In genomic region chr9:18495065-18495464, GRCh38 we compare ENCODE assay signal across 22 cellular contexts. TPM values are rescaled to one million over a fixed set of nuclear protein-coding genes. Genes with fewer than 3 reads are reported as not detected.
DNase-seq lines count a peak whose midpoint lies in the region; ATAC-seq and TF ChIP-seq lines count a peak whose summit lies in the region.
"Had no signal": no experiment of that assay in that cellular context is flagged by ENCODE, and none has a peak within 500 bp of the region (broad histone marks: within the 10 kb centered on the region; RNA-seq: fewer than 3 reads in every experiment).

No MANE protein-coding gene starts in this region.

- BruUV-seq in MCF 10A (replicated peaks; lab: Mats Ljungman, UMichigan) (no TSS peak), mammary epithelial cell (replicated peaks; lab: Mats Ljungman, UMichigan) (no TSS peak)

- no peak overlapping the region for H3K4ac ChIP-seq in mesenchymal stem cell (ENCODE audit: low read depth in 1 of 2, low read length in 2 of 2)

- no peaks in the 10 kb centered on the region for H3K27me3 Mint-ChIP-seq in MCF 10A (ENCODE audit: insufficient read depth, unreplicated experiment)
- peaks cover 2% of the 10 kb centered on the region for H3K27me3 Mint-ChIP-seq in activated T-helper 1 cell treated with anti-CD3 and anti-CD28 coated beads, Interleukin-12 subunit alpha, Interleukin-12 subunit beta, Interleukin-2, Interleukin-4 antibody, amounts not matched to agents 30 ng/mL and 10 ng/mL and 1 ng/mL, durations not matched to agents 14 hours and 24 hours and 36 hours (ENCODE audit: insufficient read depth)
- no peaks in the 10 kb centered on the region for H3K27me3 Mint-ChIP-seq in stimulated activated memory B cell treated with anti-CD40 and anti-IgM and Interleukin-4, amounts not matched to agents 10 μg/mL and 1 μg/mL and 100 μg/mL, for 72 hours

- H3K27me3 ChIP-seq in mammary epithelial cell (ENCODE audit: insufficient read depth, low read length) (no peaks in the 10 kb centered on the region), mesenchymal stem cell (ENCODE audit: control insufficient read depth in 1 of 2, insufficient read depth in 1 of 2, low read length in 2 of 2) (no peaks in the 10 kb centered on the region)

- H2BK120ac ChIP-seq in mesenchymal stem cell (ENCODE audit: low read depth, low read length) = no peak overlapping the region

- H4K20me1 ChIP-seq in mammary epithelial cell (ENCODE audit: insufficient read depth, low read length) = no peaks in the 10 kb centered on the region

- H2BK12ac ChIP-seq in mesenchymal stem cell (ENCODE audit: low read length in 2 of 2) = no peak overlapping the region

- H4K91ac ChIP-seq in mesenchymal stem cell (ENCODE audit: low read length) = no peak overlapping the region

- H3K79me1 ChIP-seq in mesenchymal stem cell (replicated peaks; ENCODE audit: low read length, poor library complexity, severe bottlenecking) = peaks cover 13% of the 10 kb centered on the region

- no peak overlapping the region for H2BK15ac ChIP-seq in mesenchymal stem cell (ENCODE audit: low read depth, poor library complexity, severe bottlenecking)

- no peak overlapping the region for H3K4me2 ChIP-seq in mammary epithelial cell (ENCODE audit: insufficient read depth, low read depth, low read length)
- no peak overlapping the region for H3K4me2 ChIP-seq in mesenchymal stem cell (ENCODE audit: low read length, poor library complexity, severe bottlenecking)
- H3K4me2 ChIP-seq: SK-N-SH had no signal

- no peaks in the 10 kb centered on the region for H3K9me3 Mint-ChIP-seq in MCF 10A (ENCODE audit: unreplicated experiment)
- no peaks in the 10 kb centered on the region for H3K9me3 Mint-ChIP-seq in activated T-helper 1 cell treated with anti-CD3 and anti-CD28 coated beads, Interleukin-12 subunit alpha, Interleukin-12 subunit beta, Interleukin-2, Interleukin-4 antibody, amounts not matched to agents 30 ng/mL and 10 ng/mL and 1 ng/mL, durations not matched to agents 14 hours and 24 hours and 36 hours
- H3K9me3 Mint-ChIP-seq in stimulated activated memory B cell treated with anti-CD40 and anti-IgM and Interleukin-4, amounts not matched to agents 10 μg/mL and 1 μg/mL and 100 μg/mL, for 72 hours = no peaks in the 10 kb centered on the region

- POLR2A ChIA-PET in MCF 10A (lab: Yijun Ruan, JAX) = interaction anchor here (0.8 kb wide), 1 partner anchor 20 kb away, joined by 3 read pairs; no protein-coding TSS in a partner anchor

- H3K9ac ChIP-seq in mammary epithelial cell (ENCODE audit: insufficient read depth, low read length) (no peak overlapping the region), mesenchymal stem cell (ENCODE audit: low read length) (no peak overlapping the region)

- H3K36me3 ChIP-seq in mammary epithelial cell (ENCODE audit: insufficient read depth, low read length) = no peaks in the 10 kb centered on the region
- H3K36me3 ChIP-seq in mesenchymal stem cell (ENCODE audit: control insufficient read depth in 1 of 2, insufficient read depth in 2 of 2, low read depth in 1 of 2, low read length in 2 of 2) = peaks cover 0 to 33% of the 10 kb centered on the region in 2 experiments

- H3K23ac ChIP-seq in mesenchymal stem cell (ENCODE audit: low read length in 2 of 2) = no peak overlapping the region

- H3K4me3 ChIP-seq in mammary epithelial cell (replicated peaks in 1 of 3; ENCODE audit: insufficient read depth in 1 of 3, low read depth in 2 of 3, low read length in 3 of 3) (no peak overlapping the region), mesenchymal stem cell (ENCODE audit: insufficient read depth in 1 of 2, low read depth in 1 of 2, low read length in 2 of 2) (no peak overlapping the region)

- H2BK5ac ChIP-seq in mesenchymal stem cell (ENCODE audit: low read depth, low read length, poor library complexity, severe bottlenecking) = peak overlapping the region; percentile 14

- no peak for ATAC-seq in stimulated activated memory B cell treated with anti-CD40 and anti-IgM and Interleukin-4, amounts not matched to agents 10 μg/mL and 1 μg/mL and 100 μg/mL, for 72 hours
- ATAC-seq: Panc1 had no signal

- H2AK5ac ChIP-seq in mesenchymal stem cell (ENCODE audit: low read length, severe bottlenecking) = no peak overlapping the region

- H2AFZ ChIP-seq in mammary epithelial cell (ENCODE audit: low read depth, low read length) (no peak overlapping the region), mesenchymal stem cell (ENCODE audit: low read depth, low read length) (no peak overlapping the region)

- CTCF ChIA-PET in MCF 10A (lab: Yijun Ruan, JAX) (interaction anchor here (0.6 kb wide), 1 partner anchor 12 kb away, joined by 4 read pairs; no protein-coding TSS in a partner anchor), mammary epithelial cell (lab: Charles Lee; ENCODE audit: low non-redundant PET) (no interaction called here)

- H3K27ac Mint-ChIP-seq in MCF 10A (ENCODE audit: low read depth, unreplicated experiment) = peak overlapping the region; percentile 40
- no peak overlapping the region for H3K27ac Mint-ChIP-seq in activated T-helper 1 cell treated with anti-CD3 and anti-CD28 coated beads, Interleukin-12 subunit alpha, Interleukin-12 subunit beta, Interleukin-2, Interleukin-4 antibody, amounts not matched to agents 30 ng/mL and 10 ng/mL and 1 ng/mL, durations not matched to agents 14 hours and 24 hours and 36 hours
- H3K27ac Mint-ChIP-seq in stimulated activated memory B cell treated with anti-CD40 and anti-IgM and Interleukin-4, amounts not matched to agents 10 μg/mL and 1 μg/mL and 100 μg/mL, for 72 hours = no peak overlapping the region

- H3K4me1 Mint-ChIP-seq in MCF 10A (ENCODE audit: insufficient read depth, unreplicated experiment) = peaks cover 28% of the 10 kb centered on the region
- H3K4me1 Mint-ChIP-seq in activated T-helper 1 cell treated with anti-CD3 and anti-CD28 coated beads, Interleukin-12 subunit alpha, Interleukin-12 subunit beta, Interleukin-2, Interleukin-4 antibody, amounts not matched to agents 30 ng/mL and 10 ng/mL and 1 ng/mL, durations not matched to agents 14 hours and 24 hours and 36 hours (ENCODE audit: low read depth) = no peaks in the 10 kb centered on the region
- no peaks in the 10 kb centered on the region for H3K4me1 Mint-ChIP-seq in stimulated activated memory B cell treated with anti-CD40 and anti-IgM and Interleukin-4, amounts not matched to agents 10 μg/mL and 1 μg/mL and 100 μg/mL, for 72 hours

- H3K36me3 Mint-ChIP-seq in MCF 10A (ENCODE audit: insufficient read depth, unreplicated experiment) = no peaks in the 10 kb centered on the region
- no peaks in the 10 kb centered on the region for H3K36me3 Mint-ChIP-seq in activated T-helper 1 cell treated with anti-CD3 and anti-CD28 coated beads, Interleukin-12 subunit alpha, Interleukin-12 subunit beta, Interleukin-2, Interleukin-4 antibody, amounts not matched to agents 30 ng/mL and 10 ng/mL and 1 ng/mL, durations not matched to agents 14 hours and 24 hours and 36 hours (ENCODE audit: low read depth)
- no peaks in the 10 kb centered on the region for H3K36me3 Mint-ChIP-seq in stimulated activated memory B cell treated with anti-CD40 and anti-IgM and Interleukin-4, amounts not matched to agents 10 μg/mL and 1 μg/mL and 100 μg/mL, for 72 hours

- H3K9me3 ChIP-seq in mammary epithelial cell (replicated peaks; ENCODE audit: insufficient read depth, low read length) (no peaks in the 10 kb centered on the region), mesenchymal stem cell (ENCODE audit: control insufficient read depth, low read length) (no peaks in the 10 kb centered on the region)
- H3K9me3 ChIP-seq: SK-N-SH had no signal

- TF ChIP-seq CTCF in MCF 10A (IDR thresholded peaks at IDR 0.05; ENCODE audit: unreplicated experiment) = no peak
- TF ChIP-seq CTCF in mammary epithelial cell (conservative IDR thresholded peaks at IDR 0.05 in 1 of 2, IDR thresholded peaks at IDR 0.05 in 1 of 2; ENCODE audit: extremely low read depth in 1 of 2, insufficient read depth in 1 of 2, low read depth in 1 of 2, low read length in 2 of 2) = no peak
- TF ChIP-seq CTCF in VCaP (conservative IDR thresholded peaks at IDR 0.05) = no peak
- TF ChIP-seq CTCF in GM13976 (IDR thresholded peaks at IDR 0.05; ENCODE audit: borderline replicate concordance, control extremely low read depth, extremely low read depth, insufficient read depth, missing control alignments) = no peak

- dilution Hi-C loops in mammary epithelial cell (cut with HindIII; ENCODE audit: low sequenced_read_pairs) = no loop called here

- WGBS in mammary epithelial cell (ENCODE audit: low coverage, missing lambda C conversion rate) = 100% methylated on average over 3 of the region's 3 CpGs
- 98% methylated on average over 3 of the region's 3 CpGs for WGBS in mesenchymal stem cell

- H4K8ac ChIP-seq in mesenchymal stem cell (ENCODE audit: low read length) = no peak overlapping the region

- intact Hi-C loops in MCF 10A (cut with micrococcal nuclease) = no loop called here
- intact Hi-C loops in mammary epithelial cell (cut with micrococcal nuclease) = loop anchor here (10.0 kb wide), 2 partner anchors 110 to 240 kb away; no protein-coding TSS in a partner anchor
- intact Hi-C loops in activated T-helper 1 cell treated with anti-CD3 and anti-CD28 coated beads, Interleukin-12 subunit alpha, Interleukin-12 subunit beta, Interleukin-2, Interleukin-4 antibody, amounts not matched to agents 30 ng/mL and 10 ng/mL and 1 ng/mL, durations not matched to agents 14 hours and 24 hours and 36 hours (cut with micrococcal nuclease) = no loop called here

- DNase-seq in MCF 10A (ENCODE audit: unreplicated experiment) (no peak), mammary epithelial cell (no peak), mesenchymal stem cell (no peak), GM13976 (ENCODE audit: low spot score) (no peak)
- no peak for DNase-seq in activated T-helper 1 cell treated with anti-CD3 and anti-CD28 coated beads, Interleukin-12 subunit alpha, Interleukin-12 subunit beta, Interleukin-2, Interleukin-4 antibody, amounts not matched to agents 30 ng/mL and 10 ng/mL and 1 ng/mL, durations not matched to agents 14 hours and 24 hours and 36 hours (ENCODE audit: low spot score)
- DNase-seq: ACHN, Calu3, DMS79 treated with DMSO at 0.1 percent for 48 hours, H7, KBM-7, MM.1S, NCI-H1048, NCI-H1417, NCI-H1694, NCI-H2029 treated with DMSO at 0.1 percent for 48 hours, NCI-H510A, NCI-H69, SK-N-SH had no signal

- H3K4me1 ChIP-seq in mammary epithelial cell (ENCODE audit: insufficient read depth, low read length) (peaks cover 51% of the 10 kb centered on the region), mesenchymal stem cell (ENCODE audit: control insufficient read depth, insufficient read depth, low read depth, low read length) (peaks cover under 1% of the 10 kb centered on the region)

- H3K27ac ChIP-seq in mammary epithelial cell (ENCODE audit: insufficient read depth, low read depth, low read length) (no peak overlapping the region), VCaP (peak overlapping the region; percentile 74), mesenchymal stem cell (ENCODE audit: low read length, poor library complexity, severe bottlenecking) (peak overlapping the region; percentile 54)
- H3K27ac ChIP-seq: 22Rv1 had no signal

- in situ Hi-C loops in mammary epithelial cell (cut with MboI; ENCODE audit: low sequenced_read_pairs in 2 of 2) (no loop called here), GM13976 (cut with MboI; ENCODE audit: low sequenced_read_pairs, unreplicated experiment) (no loop called here)

- no peak overlapping the region for H3K14ac ChIP-seq in mesenchymal stem cell (ENCODE audit: low read length in 2 of 2)

- H3K4me3 Mint-ChIP-seq in MCF 10A (ENCODE audit: unreplicated experiment) = no peak overlapping the region
- no peak overlapping the region for H3K4me3 Mint-ChIP-seq in activated T-helper 1 cell treated with anti-CD3 and anti-CD28 coated beads, Interleukin-12 subunit alpha, Interleukin-12 subunit beta, Interleukin-2, Interleukin-4 antibody, amounts not matched to agents 30 ng/mL and 10 ng/mL and 1 ng/mL, durations not matched to agents 14 hours and 24 hours and 36 hours
- no peak overlapping the region for H3K4me3 Mint-ChIP-seq in stimulated activated memory B cell treated with anti-CD40 and anti-IgM and Interleukin-4, amounts not matched to agents 10 μg/mL and 1 μg/mL and 100 μg/mL, for 72 hours

- no peaks in the 10 kb centered on the region for H3K79me2 ChIP-seq in mammary epithelial cell (ENCODE audit: insufficient read depth, low read length)

- no peak overlapping the region for H3K18ac ChIP-seq in mesenchymal stem cell (ENCODE audit: low read depth in 1 of 2, low read length in 2 of 2)

RNA-seq across cellular contexts. Expression of gene ADAMTSL1, which starts 21.1 kb away (rescaled TPM):
- total RNA-seq in MCF 10A (2022) = not detected in 2 replicates
- total RNA-seq in mammary epithelial cell = under 1 TPM; 0.33 to 0.78 TPM
- polyA plus RNA-seq in mammary epithelial cell = 2.1 TPM
- polyA minus RNA-seq in mammary epithelial cell = not detected
- 0.65 TPM for polyA plus RNA-seq in mesenchymal stem cell (2013, experiment 1 of 2)
- polyA plus RNA-seq in mesenchymal stem cell (2013, experiment 2 of 2) = 0.66 TPM
- not detected in 2 replicates for total RNA-seq in activated T-helper 1 cell treated with anti-CD3 and anti-CD28 coated beads, Interleukin-12 subunit alpha, Interleukin-12 subunit beta, Interleukin-2, Interleukin-4 antibody, amounts not matched to agents 30 ng/mL and 10 ng/mL and 1 ng/mL, durations not matched to agents 14 hours and 24 hours and 36 hours
- total RNA-seq: Calu3 had no signal
